ENCODE assay signal across 24 cellular contexts in the genomic region with DNA sequence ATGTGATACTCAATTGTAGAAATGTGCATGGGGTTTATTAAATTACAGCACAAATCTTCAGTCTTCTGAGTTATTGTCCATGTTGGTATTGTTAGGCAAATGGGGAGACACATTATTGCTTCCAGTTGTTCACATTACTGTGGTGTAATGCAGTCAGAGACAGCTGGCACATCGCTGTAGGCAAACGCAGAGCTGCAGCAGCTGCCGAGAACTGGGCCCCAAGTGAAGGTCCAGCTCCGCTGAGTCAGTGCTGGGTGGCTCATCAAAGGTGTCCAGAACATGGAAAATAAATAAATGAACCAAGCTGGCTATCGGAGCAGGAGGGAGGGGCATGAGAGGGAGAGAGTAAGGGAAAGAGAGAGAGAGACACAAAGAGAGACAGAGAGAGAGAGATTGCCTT.
DNase-seq lines count a peak whose midpoint lies in the region; TF ChIP-seq lines count a peak whose summit lies in the region.
"Had no signal": no experiment of that assay in that cellular context is flagged by ENCODE, and none has a peak within 500 bp of the region (broad histone marks: within the 10 kb centered on the region; RNA-seq: fewer than 3 reads in every experiment).

No MANE protein-coding gene starts in this region.

- no peak for TF ChIP-seq POLR2A in breast epithelium (IDR thresholded peaks at IDR 0.05)

- H4K8ac ChIP-seq in mesenchymal stem cell (ENCODE audit: low read length) = no peak overlapping the region

- no TSS peak for BruUV-seq in MCF 10A (replicated peaks; lab: Mats Ljungman, UMichigan)

- no peak overlapping the region for H3K4ac ChIP-seq in mesenchymal stem cell (ENCODE audit: low read depth in 1 of 2, low read length in 2 of 2)

- H4K91ac ChIP-seq in mesenchymal stem cell (ENCODE audit: low read length) = no peak overlapping the region

- H3K4me1 Mint-ChIP-seq in MCF 10A (ENCODE audit: insufficient read depth, unreplicated experiment) (peaks cover 5% of the 10 kb centered on the region), glutamatergic neuron (ENCODE audit: low read depth, unreplicated experiment) (peaks cover 16% of the 10 kb centered on the region), mesothelial cell of epicardium (no peaks in the 10 kb centered on the region)
- H3K4me1 Mint-ChIP-seq: CD4-positive, CD25-positive, alpha-beta regulatory T cell had no signal

- no peak overlapping the region for H2BK5ac ChIP-seq in mesenchymal stem cell (ENCODE audit: low read depth, low read length, poor library complexity, severe bottlenecking)

- H2BK15ac ChIP-seq in mesenchymal stem cell (ENCODE audit: low read depth, poor library complexity, severe bottlenecking) = no peak overlapping the region

- H3K36me3 Mint-ChIP-seq in MCF 10A (ENCODE audit: insufficient read depth, unreplicated experiment) = no peaks in the 10 kb centered on the region
- H3K36me3 Mint-ChIP-seq in glutamatergic neuron (ENCODE audit: unreplicated experiment) = no peaks in the 10 kb centered on the region
- no peaks in the 10 kb centered on the region for H3K36me3 Mint-ChIP-seq in mesothelial cell of epicardium
- H3K36me3 Mint-ChIP-seq: CD4-positive, CD25-positive, alpha-beta regulatory T cell had no signal

- H3K36me3 ChIP-seq in breast epithelium (no peaks in the 10 kb centered on the region), mesenchymal stem cell (ENCODE audit: control insufficient read depth in 1 of 2, insufficient read depth in 2 of 2, low read depth in 1 of 2, low read length in 2 of 2) (no peaks in the 10 kb centered on the region)
- H3K36me3 ChIP-seq: BLaER1 had no signal

- H2AFZ ChIP-seq in mesenchymal stem cell (ENCODE audit: low read depth, low read length) = no peak overlapping the region
- H2AFZ ChIP-seq: PC-9 had no signal

- DNase-seq in MCF 10A (ENCODE audit: unreplicated experiment) = peak; percentile 5
- no peak for DNase-seq in breast epithelium (ENCODE audit: low spot score in 2 of 2)
- peak; percentile 10 for DNase-seq in HT1080 (ENCODE audit: low read depth)
- DNase-seq in glutamatergic neuron = no peak
- no peak for DNase-seq in mesothelial cell of epicardium (ENCODE audit: low spot score in 2 of 2, unreplicated experiment in 2 of 2)
- DNase-seq in mesenchymal stem cell = no peak
- no peak for DNase-seq in NCI-H1930 (lab: John Stamatoyannopoulos, UW)
- no peak for DNase-seq in NAMALWA (ENCODE audit: low spot score)
- DNase-seq: CD4-positive, CD25-positive, alpha-beta regulatory T cell; DMS79 treated with DMSO at 0.1 percent for 48 hours; HCEC 1CT; IMR-90; KG1; NCI-H1105; NCI-H1436 treated with DMSO at 0.1 percent for 48 hours; NCI-H187 treated with DMSO at 0.1 percent for 48 hours; NCI-H2107; NCI-H524; NCI-H748 treated with DMSO at 0.1 percent for 48 hours; PC-9; Right ventricle myocardium superior; RPMI8226 had no signal

- H3K79me1 ChIP-seq in mesenchymal stem cell (replicated peaks; ENCODE audit: low read length, poor library complexity, severe bottlenecking) = no peaks in the 10 kb centered on the region

- CTCF ChIA-PET in MCF 10A (lab: Yijun Ruan, JAX) = interaction anchor here (0.7 kb wide), 1 partner anchor 395 kb away, joined by 3 read pairs; no protein-coding TSS in a partner anchor

- TF ChIP-seq CTCF in MCF 10A (IDR thresholded peaks at IDR 0.05; ENCODE audit: unreplicated experiment) = no peak
- TF ChIP-seq CTCF in breast epithelium (IDR thresholded peaks at IDR 0.05) = no peak
- TF ChIP-seq CTCF in glutamatergic neuron (IDR thresholded peaks at IDR 0.05; ENCODE audit: partially characterized antibody, unreplicated experiment) = no peak
- no peak for TF ChIP-seq CTCF in mesothelial cell of epicardium (IDR thresholded peaks at IDR 0.05; ENCODE audit: unreplicated experiment)

- no peak overlapping the region for H3K27ac Mint-ChIP-seq in MCF 10A (ENCODE audit: low read depth, unreplicated experiment)
- peak overlapping the region; percentile 44 for H3K27ac Mint-ChIP-seq in glutamatergic neuron (ENCODE audit: unreplicated experiment)
- no peak overlapping the region for H3K27ac Mint-ChIP-seq in mesothelial cell of epicardium
- H3K27ac Mint-ChIP-seq: CD4-positive, CD25-positive, alpha-beta regulatory T cell had no signal

- no peak overlapping the region for H3K18ac ChIP-seq in mesenchymal stem cell (ENCODE audit: low read depth in 1 of 2, low read length in 2 of 2)

- H3K4me3 ChIP-seq in breast epithelium (no peak overlapping the region), mesenchymal stem cell (ENCODE audit: insufficient read depth in 1 of 2, low read depth in 1 of 2, low read length in 2 of 2) (no peak overlapping the region)
- H3K4me3 ChIP-seq: BLaER1, PC-9, SK-N-MC had no signal

- H3K4me2 ChIP-seq in mesenchymal stem cell (ENCODE audit: low read length, poor library complexity, severe bottlenecking) = no peak overlapping the region
- H3K4me2 ChIP-seq: BLaER1, PC-9 had no signal

- no peak overlapping the region for H3K14ac ChIP-seq in mesenchymal stem cell (ENCODE audit: low read length in 2 of 2)

- H2BK12ac ChIP-seq in mesenchymal stem cell (ENCODE audit: low read length in 2 of 2) = no peak overlapping the region

- H3K4me1 ChIP-seq in breast epithelium (no peaks in the 10 kb centered on the region), mesenchymal stem cell (ENCODE audit: control insufficient read depth, insufficient read depth, low read depth, low read length) (no peaks in the 10 kb centered on the region)
- H3K4me1 ChIP-seq: BLaER1 had no signal

- H2AK5ac ChIP-seq in mesenchymal stem cell (ENCODE audit: low read length, severe bottlenecking) = no peak overlapping the region

- H2BK120ac ChIP-seq in mesenchymal stem cell (ENCODE audit: low read depth, low read length) = no peak overlapping the region

- POLR2A ChIA-PET in MCF 10A (lab: Yijun Ruan, JAX) = interaction anchor here (0.6 kb wide), 1 partner anchor 1224 kb away, joined by 3 read pairs; no protein-coding TSS in a partner anchor

- peaks cover 53% of the 10 kb centered on the region for H3K27me3 Mint-ChIP-seq in MCF 10A (ENCODE audit: insufficient read depth, unreplicated experiment)
- peaks cover 1% of the 10 kb centered on the region for H3K27me3 Mint-ChIP-seq in glutamatergic neuron (ENCODE audit: unreplicated experiment)
- peaks cover 33% of the 10 kb centered on the region for H3K27me3 Mint-ChIP-seq in mesothelial cell of epicardium (ENCODE audit: low read depth)
- H3K27me3 Mint-ChIP-seq: CD4-positive, CD25-positive, alpha-beta regulatory T cell had no signal

- H3K9me3 ChIP-seq in breast epithelium = no peaks in the 10 kb centered on the region
- H3K9me3 ChIP-seq in mesenchymal stem cell (ENCODE audit: control insufficient read depth, low read length) = no peaks in the 10 kb centered on the region
- H3K9me3 ChIP-seq: BLaER1 had no signal

- H3K4me3 Mint-ChIP-seq in MCF 10A (ENCODE audit: unreplicated experiment) (no peak overlapping the region), glutamatergic neuron (ENCODE audit: unreplicated experiment) (no peak overlapping the region), mesothelial cell of epicardium (no peak overlapping the region)
- H3K4me3 Mint-ChIP-seq: CD4-positive, CD25-positive, alpha-beta regulatory T cell had no signal

- H3K27me3 ChIP-seq in breast epithelium (no peaks in the 10 kb centered on the region), mesenchymal stem cell (ENCODE audit: control insufficient read depth in 1 of 2, insufficient read depth in 1 of 2, low read length in 2 of 2) (no peaks in the 10 kb centered on the region)
- H3K27me3 ChIP-seq: BLaER1 had no signal

- intact Hi-C loops in MCF 10A (cut with micrococcal nuclease) = no loop called here
- intact Hi-C loops in breast epithelium (cut with DNase I; ENCODE audit: low total_unique reads) = no loop called here

- H3K9me3 Mint-ChIP-seq in MCF 10A (ENCODE audit: unreplicated experiment) (no peaks in the 10 kb centered on the region), glutamatergic neuron (ENCODE audit: unreplicated experiment) (peaks cover 5% of the 10 kb centered on the region), mesothelial cell of epicardium (no peaks in the 10 kb centered on the region)
- H3K9me3 Mint-ChIP-seq: CD4-positive, CD25-positive, alpha-beta regulatory T cell had no signal

- no peak overlapping the region for H3K9ac ChIP-seq in mesenchymal stem cell (ENCODE audit: low read length)
- H3K9ac ChIP-seq: BLaER1 had no signal

- WGBS in mesenchymal stem cell = 70% methylated on average over 4 of the region's 5 CpGs

- H3K27ac ChIP-seq in breast epithelium = no peak overlapping the region
- no peak overlapping the region for H3K27ac ChIP-seq in mesenchymal stem cell (ENCODE audit: low read length, poor library complexity, severe bottlenecking)
- H3K27ac ChIP-seq: BLaER1, PC-9, SK-N-MC had no signal

- no peak overlapping the region for H3K23ac ChIP-seq in mesenchymal stem cell (ENCODE audit: low read length in 2 of 2)

Comparison
In these comparisons a context has a peak if more than half of its experiments do, and no peak if none do; other contexts are left out.
1. DNase-seq: peak in MCF 10A (single experiment) and HT1080 (single experiment); none in breast epithelium (0 of 2), glutamatergic neuron (single experiment), mesothelial cell of epicardium (0 of 2), mesenchymal stem cell (single experiment), NCI-H1930 (0 of 2) and NAMALWA (single experiment).